8 cellular contexts compared by ENCODE assay signal in the genomic region with DNA sequence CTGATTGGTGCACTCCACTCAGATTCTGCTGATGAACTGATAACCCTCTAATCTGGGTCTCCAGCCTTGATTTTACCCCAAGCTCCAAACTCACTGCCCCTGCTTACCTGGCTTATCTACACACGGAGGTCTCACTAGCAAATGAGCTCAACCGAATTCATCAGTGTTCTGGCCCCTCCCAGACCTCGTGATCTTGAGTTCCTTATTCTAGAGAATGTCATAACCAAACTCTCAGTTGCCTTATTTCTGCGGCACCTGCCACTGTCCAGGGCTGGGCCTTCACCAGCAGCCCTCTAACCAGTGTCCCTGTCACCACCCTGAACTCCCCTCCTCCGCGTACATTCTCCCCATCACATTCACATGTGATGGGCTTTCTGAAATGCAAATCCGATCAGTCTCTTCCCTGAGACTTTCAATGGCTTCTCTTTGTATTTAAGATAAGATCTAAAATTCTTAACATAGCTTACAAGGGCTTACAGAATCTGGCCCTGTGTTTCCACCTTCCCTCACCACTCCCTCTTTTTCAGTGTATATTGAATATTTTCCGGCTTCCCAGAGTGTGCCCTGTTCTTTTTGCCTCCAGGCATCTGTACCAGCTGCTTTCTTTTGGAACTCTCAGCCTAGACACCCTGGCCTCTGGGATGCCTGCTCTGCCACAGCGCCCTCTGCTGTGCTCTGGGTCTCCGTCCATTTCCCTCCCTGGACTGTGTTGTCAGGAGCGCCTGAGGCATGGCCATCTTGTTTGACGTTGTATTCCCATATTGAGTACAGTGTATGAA. TPM values are rescaled to one million over a fixed set of nuclear protein-coding genes. Genes with fewer than 3 reads are reported as not detected.
A peak's percentile ranks its signal among the peaks of the same experiment; 100 is the strongest.
DNase-seq lines count a peak whose midpoint lies in the region; ATAC-seq, FAIRE-seq and TF ChIP-seq lines count a peak whose summit lies in the region.

No MANE protein-coding gene starts in this region.

- H3K27me3 ChIP-seq in NT2/D1 (ENCODE audit: insufficient read depth, insufficient read length), result no peaks in the 10 kb centered on the region

- no peak overlapping the region for H3K9ac ChIP-seq in NT2/D1 (ENCODE audit: insufficient read length, low read depth)

- intact Hi-C loops in head of caudate nucleus (cut with DNase I), result no loop called here

- no peak for FAIRE-seq in frontal cortex (lab: Jason Lieb, UNC)

- H3K4me3 ChIP-seq in AG10803 (ENCODE audit: low read length), result no peak overlapping the region
- no peak overlapping the region for H3K4me3 ChIP-seq in NT2/D1 (ENCODE audit: insufficient read length, low read depth)
- H3K4me3 ChIP-seq in retinal pigment epithelial cell (ENCODE audit: low read length), result no peak overlapping the region

- peak; percentile 34 for ATAC-seq in GM18858 (IDR thresholded peaks at IDR 0.05; ENCODE audit: unreplicated experiment)
- peak; percentile 47 for ATAC-seq in HG02973 (IDR thresholded peaks at IDR 0.05; ENCODE audit: unreplicated experiment)

- H3K36me3 ChIP-seq in NT2/D1 (ENCODE audit: insufficient read depth, insufficient read length, low read length), result peaks cover under 1% of the 10 kb centered on the region

- H3K9me3 ChIP-seq in NT2/D1 (ENCODE audit: insufficient read depth, low read length), result no peaks in the 10 kb centered on the region

- TF ChIP-seq CTCF in AG10803 (conservative IDR thresholded peaks at IDR 0.05; ENCODE audit: low read length) (peak; percentile 20; the same call in 1 of the 2 replicates), retinal pigment epithelial cell (conservative IDR thresholded peaks at IDR 0.05; ENCODE audit: low read depth, low read length) (peak; percentile 61)

- peaks cover 6% of the 10 kb centered on the region for H3K4me1 ChIP-seq in NT2/D1 (ENCODE audit: insufficient read depth, insufficient read length)

- DNase-seq in AG10803 (ENCODE audit: low read depth) (no peak), NT2/D1 (ENCODE audit: low read depth, low spot score) (peak; percentile 92), head of caudate nucleus (peak in 41 of 42 donors; percentile 6 to 85 (median 59)), retinal pigment epithelial cell (ENCODE audit: low read depth) (peak; percentile 33), frontal cortex (ENCODE audit: low spot score in 2 of 2) (no peak)
- DNase-seq in activated T-helper 9 cell treated with anti-CD3 and anti-CD28 coated beads, Interleukin-2, amount 50 U/mL, for 16 hours (ENCODE audit: low read depth), result peak; percentile 48

RNA-seq across cellular contexts. Expression of a gene that starts 31.1 kb away (rescaled TPM):
- total RNA-seq in frontal cortex, result 57.5 TPM

Comparison
In these comparisons a context has a peak if more than half of its experiments do, and no peak if none do; other contexts are left out.
1. DNase-seq: peak in NT2/D1 (single experiment), activated T-helper 9 cell treated with anti-CD3 and anti-CD28 coated beads, Interleukin-2, amount 50 U/mL, for 16 hours (single experiment), head of caudate nucleus (41 of 42) and retinal pigment epithelial cell (single experiment); none in AG10803 (single experiment) and frontal cortex (0 of 2).